17 cellular contexts compared by ENCODE assay signal in the genomic region with DNA sequence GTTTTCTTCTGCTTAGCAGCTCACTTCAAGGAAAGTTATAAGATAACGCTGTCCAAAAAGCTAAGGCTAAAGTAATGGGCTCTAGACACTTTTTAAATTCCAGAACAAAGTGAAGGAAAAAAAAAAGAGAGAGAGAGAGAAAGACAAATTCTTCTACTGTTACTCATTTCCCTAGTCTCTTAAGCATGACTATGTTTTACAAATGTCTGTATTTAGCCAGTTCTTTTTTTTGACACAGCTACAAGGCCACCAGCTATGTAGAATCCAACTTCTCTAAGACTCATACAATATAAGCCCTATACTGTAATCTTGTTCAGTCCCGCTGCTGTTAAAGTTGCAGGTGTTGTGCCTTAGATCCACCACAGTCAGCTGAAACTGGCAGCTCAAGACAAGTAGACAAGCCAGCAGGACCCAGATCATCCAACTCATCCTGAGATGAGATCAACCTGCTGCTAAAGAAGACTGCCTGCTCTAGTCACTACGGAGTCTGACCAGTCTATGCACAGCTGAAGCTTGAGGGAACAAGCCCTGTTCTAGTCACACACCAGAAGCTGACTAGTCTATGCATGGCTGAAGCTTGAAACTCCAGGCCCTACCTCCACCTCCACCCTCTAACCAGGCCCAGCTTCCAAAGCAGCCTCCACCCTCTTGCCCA. TPM values are rescaled to one million over a fixed set of nuclear protein-coding genes. Genes with fewer than 3 reads are reported as not detected.
A peak's percentile ranks its signal among the peaks of the same experiment; 100 is the strongest.
DNase-seq lines count a peak whose midpoint lies in the region; ATAC-seq and TF ChIP-seq lines count a peak whose summit lies in the region.
"Had no signal": no experiment of that assay in that cellular context is flagged by ENCODE, and none has a peak within 500 bp of the region (broad histone marks: within the 10 kb centered on the region; RNA-seq: fewer than 3 reads in every experiment).

No MANE protein-coding gene starts in this region.

- peaks cover 14% of the 10 kb centered on the region for H3K4me1 ChIP-seq in osteoblast (ENCODE audit: insufficient read depth, low read length)
- no peaks in the 10 kb centered on the region for H3K4me1 ChIP-seq in right lobe of liver

- peak overlapping the region; percentile 30 for H3K27ac ChIP-seq in osteoblast (ENCODE audit: low read depth, low read length)
- H3K27ac ChIP-seq in RWPE1 = no peak overlapping the region
- H3K27ac ChIP-seq in right lobe of liver = no peak overlapping the region
- H3K27ac ChIP-seq: HL-60, neutrophil had no signal

- no peak for TF ChIP-seq POLR2A in right lobe of liver (IDR thresholded peaks at IDR 0.05)

- DNase-seq in AG04449 (ENCODE audit: low read depth, low spot score) = peak; percentile 21
- DNase-seq in fibroblast of gingiva (ENCODE audit: low read depth) = peak; percentile 3
- DNase-seq in osteoblast (ENCODE audit: insufficient read length, low spot score, missing footprints) = no peak
- DNase-seq in RWPE1 (ENCODE audit: low spot score) = no peak
- no peak for DNase-seq in right lobe of liver
- no peak for DNase-seq in SKM-1 (lab: John Stamatoyannopoulos, UW; ENCODE audit: unreplicated experiment)
- no peak for DNase-seq in NCI-H128 (lab: John Stamatoyannopoulos, UW; ENCODE audit: unreplicated experiment)
- DNase-seq: activated CD4-positive, alpha-beta memory T cell treated with anti-CD3 and anti-CD28 coated beads, Interleukin-2, amount 10 ng/mL, durations not matched to agents 7 days and 5 days; effector CD8-positive, alpha-beta T cell; NCI-H146; NCI-H345; small intestine; substantia nigra had no signal

- H3K79me2 ChIP-seq in osteoblast (ENCODE audit: insufficient read depth, low read length) = no peaks in the 10 kb centered on the region

- TF ChIP-seq CTCF in AG04449 (IDR thresholded peaks at IDR 0.05; ENCODE audit: insufficient read depth, low read length, missing control alignments) (no peak), osteoblast (IDR thresholded peaks at IDR 0.05; ENCODE audit: extremely low read depth, low read depth, low read length) (no peak), RWPE1 (conservative IDR thresholded peaks at IDR 0.05; ENCODE audit: low read depth) (no peak), right lobe of liver (IDR thresholded peaks at IDR 0.05) (no peak)

- H2AFZ ChIP-seq in osteoblast (ENCODE audit: low read length) = no peak overlapping the region

- H3K9me3 ChIP-seq in osteoblast (ENCODE audit: low read depth, low read length) (no peaks in the 10 kb centered on the region), right lobe of liver (no peaks in the 10 kb centered on the region)

- H3K4me2 ChIP-seq in osteoblast (ENCODE audit: insufficient read depth, low read length) = peak overlapping the region; percentile 22

- H3K4me3 ChIP-seq in AG04449 (ENCODE audit: low read depth, low read length) (no peak overlapping the region), osteoblast (ENCODE audit: insufficient read depth, low read length) (no peak overlapping the region), right lobe of liver (no peak overlapping the region)

- WGBS in right lobe of liver (ENCODE audit: insufficient coverage, low coverage, low lambda C conversion rate, missing lambda C conversion rate) = 79% methylated on average over 2 of the region's 3 CpGs

- H3K36me3 ChIP-seq in osteoblast (ENCODE audit: insufficient read depth, low read length) (peaks cover 12% of the 10 kb centered on the region), right lobe of liver (no peaks in the 10 kb centered on the region)

- H4K20me1 ChIP-seq in osteoblast (ENCODE audit: insufficient read depth, low read length) = no peaks in the 10 kb centered on the region

- intact Hi-C loops in right lobe of liver (cut with DNase I) = no loop called here

- ATAC-seq in SK-N-SH treated with all-trans-retinoic acid at 6 μM for 48 hours (peak; percentile 63), right lobe of liver (no peak)
- ATAC-seq: activated T-helper 17 cell treated with anti-CD3 and anti-CD28 coated beads, Interleukin-2, amount 50 U/mL, for 72 hours had no signal

- POLR2A ChIA-PET in AG04449 (lab: Yijun Ruan, JAX) (interaction anchor here (0.6 to 1.2 kb wide), 4 partner anchors 10 to 1814 kb away, joined by 3 to 5 read pairs (median 4); partner anchors contain the start of gene ZNF83), RWPE1 (lab: Yijun Ruan, JAX; ENCODE audit: low non-redundant PET) (no interaction called here)

- CTCF ChIA-PET in AG04449 (lab: Yijun Ruan, JAX) = no interaction called here
- CTCF ChIA-PET in RWPE1 (lab: Yijun Ruan, JAX) = no interaction called here

- H3K27me3 ChIP-seq in osteoblast (ENCODE audit: insufficient read depth, low read length) (no peaks in the 10 kb centered on the region), right lobe of liver (no peaks in the 10 kb centered on the region)
- H3K27me3 ChIP-seq: neutrophil had no signal

TF ChIP-seq in SK-N-SH treated with all-trans-retinoic acid at 6 μM for 48 hours, 23 proteins besides CTCF, POLR2A, EP300 and RAD21:
- TF ChIP-seq ZNF8 (CRISPR knock-in tag; IDR thresholded peaks at IDR 0.05) (no peak), ZFP30 (CRISPR knock-in tag; IDR thresholded peaks at IDR 0.05) (no peak), TSHZ2 (CRISPR knock-in tag; IDR thresholded peaks at IDR 0.05) (no peak), PPARA (CRISPR knock-in tag; IDR thresholded peaks at IDR 0.05; ENCODE audit: borderline replicate concordance) (no peak), SNAI2 (CRISPR knock-in tag; IDR thresholded peaks at IDR 0.05) (no peak), ESRRG (CRISPR knock-in tag; IDR thresholded peaks at IDR 0.05) (no peak), GLIS3 (CRISPR knock-in tag; IDR thresholded peaks at IDR 0.05) (no peak), ISL1 (CRISPR knock-in tag; IDR thresholded peaks at IDR 0.05) (no peak), TCF4 (CRISPR knock-in tag; IDR thresholded peaks at IDR 0.05; ENCODE audit: borderline replicate concordance) (no peak), ZNF565 (CRISPR knock-in tag; conservative IDR thresholded peaks at IDR 0.05; ENCODE audit: low read depth) (no peak), CREB5 (CRISPR knock-in tag; IDR thresholded peaks at IDR 0.05; ENCODE audit: low read depth) (no peak), ZFP3 (CRISPR knock-in tag; IDR thresholded peaks at IDR 0.05) (no peak), TOX (CRISPR knock-in tag; IDR thresholded peaks at IDR 0.05; ENCODE audit: borderline replicate concordance) (no peak)
- TF ChIP-seq, protein P1, sequence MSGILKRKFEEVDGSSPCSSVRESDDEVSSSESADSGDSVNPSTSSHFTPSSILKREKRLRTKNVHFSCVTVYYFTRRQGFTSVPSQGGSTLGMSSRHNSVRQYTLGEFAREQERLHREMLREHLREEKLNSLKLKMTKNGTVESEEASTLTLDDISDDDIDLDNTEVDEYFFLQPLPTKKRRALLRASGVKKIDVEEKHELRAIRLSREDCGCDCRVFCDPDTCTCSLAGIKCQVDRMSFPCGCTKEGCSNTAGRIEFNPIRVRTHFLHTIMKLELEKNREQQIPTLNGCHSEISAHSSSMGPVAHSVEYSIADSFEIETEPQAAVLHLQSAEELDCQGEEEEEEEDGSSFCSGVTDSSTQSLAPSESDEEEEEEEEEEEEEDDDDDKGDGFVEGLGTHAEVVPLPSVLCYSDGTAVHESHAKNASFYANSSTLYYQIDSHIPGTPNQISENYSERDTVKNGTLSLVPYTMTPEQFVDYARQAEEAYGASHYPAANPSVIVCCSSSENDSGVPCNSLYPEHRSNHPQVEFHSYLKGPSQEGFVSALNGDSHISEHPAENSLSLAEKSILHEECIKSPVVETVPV (CRISPR knock-in tag; IDR thresholded peaks at IDR 0.05) = no peak

RNA-seq across cellular contexts. Expression of gene ZNF83, which starts 10.3 kb away (rescaled TPM):
- total RNA-seq in osteoblast (52.8 and 59.5 TPM in 2 replicates), right lobe of liver (1 to 10 TPM; 2.5 to 5.9 (median 3.3) TPM)

Comparison
In these comparisons a context has a peak if more than half of its experiments do, and no peak if none do; other contexts are left out.
1. DNase-seq: peak in AG04449 (single experiment) and fibroblast of gingiva (single experiment); none in osteoblast (single experiment), RWPE1 (single experiment), right lobe of liver (0 of 3), SKM-1 (single experiment) and NCI-H128 (single experiment).